8 cellular contexts compared by ENCODE assay signal in genomic region chr22:38870312-38870741, GRCh38. TPM values are rescaled to one million over a fixed set of nuclear protein-coding genes. Genes with fewer than 3 reads are reported as not detected.
DNase-seq lines count a peak whose midpoint lies in the region; ATAC-seq and TF ChIP-seq lines count a peak whose summit lies in the region.

No MANE protein-coding gene starts in this region.

- H3K4me3 ChIP-seq in epithelial cell of esophagus (ENCODE audit: low read length) (peak overlapping the region; percentile 22), mononuclear cell (ENCODE audit: low read length) (peak overlapping the region; percentile 85)

- DNase-seq in DMS79 (lab: John Stamatoyannopoulos, UW) = peak; percentile 22
- DNase-seq in HuH-7.5 (ENCODE audit: low spot score) = peak; percentile 79
- peak; percentile 90 for DNase-seq in OCI-M1 (lab: John Stamatoyannopoulos, UW)
- DNase-seq in activated T-cell treated with anti-CD3 and anti-CD28 coated beads for 1 hour (ENCODE audit: low read depth) = peak; percentile 86
- peak; percentile 77 for DNase-seq in epithelial cell of esophagus (ENCODE audit: low read depth)
- DNase-seq in stimulated activated CD8-positive, alpha-beta memory T cell treated with anti-CD3 and anti-CD28 coated beads, Interleukin-15, amount 100 ng/mL, for 4 hours (ENCODE audit: low read depth in 2 of 2) = peak; percentile 65 to 75

- peak; percentile 91 for TF ChIP-seq CTCF in epithelial cell of esophagus (IDR thresholded peaks at IDR 0.05; ENCODE audit: insufficient read depth, low read depth, low read length, missing control alignments)

- H3K4me1 ChIP-seq in mononuclear cell (ENCODE audit: insufficient read depth, low read length) = peaks cover 35% of the 10 kb centered on the region

- no peaks in the 10 kb centered on the region for H3K27me3 ChIP-seq in mononuclear cell (ENCODE audit: insufficient read depth, low read length)

- ATAC-seq in GM18517 (IDR thresholded peaks at IDR 0.05; ENCODE audit: unreplicated experiment) = no peak

- H3K9me3 ChIP-seq in mononuclear cell (ENCODE audit: low read depth, low read length) = no peaks in the 10 kb centered on the region

RNA-seq across cellular contexts. Expression of gene CBX6, which starts 1.7 kb away (rescaled TPM):
- total RNA-seq in mononuclear cell = 28.7 TPM

RNA-seq across cellular contexts. Expression of gene NPTXR, which starts 26.5 kb away (rescaled TPM):
- 0.94 TPM for total RNA-seq in mononuclear cell

Comparison
In these comparisons a context has a peak if more than half of its experiments do, and no peak if none do; other contexts are left out.
1. DNase-seq: peak in every context shown above with its lines; median percentile 90 in OCI-M1; 86 in activated T-cell treated with anti-CD3 and anti-CD28 coated beads for 1 hour; 79 in HuH-7.5; 77 in epithelial cell of esophagus; 70 in stimulated activated CD8-positive, alpha-beta memory T cell treated with anti-CD3 and anti-CD28 coated beads, Interleukin-15, amount 100 ng/mL, for 4 hours; 22 in DMS79.